In the genomic region with DNA sequence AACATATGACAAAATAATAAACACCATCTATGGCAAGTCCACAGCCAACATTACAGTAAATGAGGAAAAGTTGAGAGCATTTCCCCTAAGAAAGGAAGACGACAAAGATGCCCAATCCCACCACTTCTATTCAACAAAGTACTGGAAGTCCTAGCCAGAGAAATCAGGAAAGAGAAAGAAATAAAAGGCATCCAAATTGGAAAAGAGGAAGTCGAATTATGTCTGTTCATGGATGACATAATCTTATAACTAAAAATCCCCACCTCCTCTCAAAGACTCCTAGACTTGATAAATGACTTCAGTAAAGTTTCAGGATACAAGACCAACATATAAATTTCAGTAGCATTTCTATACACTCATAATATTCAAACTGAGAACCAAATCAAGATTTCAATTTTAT, we compare ENCODE assay signal across 29 cellular contexts.
"Had no signal": no experiment of that assay in that cellular context is flagged by ENCODE, and none has a peak within 500 bp of the region (broad histone marks: within the 10 kb centered on the region; RNA-seq: fewer than 3 reads in every experiment).

No MANE protein-coding gene starts in this region.

- H3K27ac ChIP-seq: ascending aorta, cardiac muscle cell, WERI-Rb-1 had no signal

- H3K4me1 ChIP-seq: ascending aorta had no signal

- H3K36me3 ChIP-seq: ascending aorta, cardiac muscle cell, WERI-Rb-1 had no signal

- H3K27me3 ChIP-seq: ascending aorta, cardiac muscle cell had no signal

- FAIRE-seq: bronchial epithelial cell had no signal

- H3K4me3 ChIP-seq: ascending aorta, cardiac muscle cell had no signal

- DNase-seq: activated CD4-positive, alpha-beta memory T cell treated with anti-CD3 and anti-CD28 coated beads for 36 hours; activated CD4-positive, alpha-beta T cell treated with anti-CD3 and anti-CD28 coated beads for 4 hours; activated CD4-positive, alpha-beta T cell treated with anti-CD3 and anti-CD28 coated beads, Interleukin-2, amount 10 ng/mL, durations not matched to agents 24 days and 14 days; activated CD4-positive, alpha-beta T cell treated with anti-CD3 and anti-CD28 coated beads, Interleukin-2, amount 50 U/mL, for 1 hour; activated CD4-positive, alpha-beta T cell treated with anti-CD3 and anti-CD28 coated beads, Interleukin-2, amount 50 U/mL, for 4 hours; activated CD4-positive, CD25-positive, alpha-beta regulatory T cell; activated CD8-positive, alpha-beta memory T cell treated with anti-CD3 and anti-CD28 coated beads, Interleukin-2, amount 50 U/mL, for 4 hours; activated CD8-positive, alpha-beta T cell treated with anti-CD3 and anti-CD28 coated beads for 36 hours; activated effector memory CD4-positive, alpha-beta T cell treated with Interleukin-2 at 50 U/mL for 16 hours; activated gamma-delta T cell; activated naive CD4-positive, alpha-beta T cell treated with anti-CD3 and anti-CD28 coated beads, Interleukin-2, amount 10 ng/mL, durations not matched to agents 7 days and 5 days; activated naive CD4-positive, alpha-beta T cell treated with Interleukin-2 at 50 U/mL for 16 hours; activated naive CD8-positive, alpha-beta T cell treated with anti-CD3 and anti-CD28 coated beads, Interleukin-2, amount 10 ng/mL, durations not matched to agents 7 days and 5 days; activated naive CD8-positive, alpha-beta T cell treated with anti-CD3 and anti-CD28 coated beads, Interleukin-2, amount 50 U/mL, for 24 hours; activated T-cell treated with anti-CD3 and anti-CD28 coated beads, Interleukin-2, amount 50 U/mL, for 24 hours; activated T-cell treated with anti-CD3 and anti-CD28 coated beads, Interleukin-2, amount 50 U/mL, for 48 hours; amygdala; anterior cingulate cortex; caudate nucleus; cerebellar nuclear complex; T-helper 1 cell; T-helper 2 cell; T-helper 9 cell; WERI-Rb-1 had no signal

- ATAC-seq: activated CD4-positive, CD25-positive, alpha-beta regulatory T cell treated with anti-CD3 and anti-CD28 coated beads, Interleukin-2, amount 50 U/mL, for 24 hours; activated CD8-positive, alpha-beta T cell treated with anti-CD3 and anti-CD28 coated beads for 36 hours; activated naive CD8-positive, alpha-beta T cell treated with anti-CD3 and anti-CD28 coated beads, Interleukin-2, amount 50 U/mL, for 24 hours; WTC11 had no signal
